ENCODE assay signal across 28 cellular contexts in the genomic region with DNA sequence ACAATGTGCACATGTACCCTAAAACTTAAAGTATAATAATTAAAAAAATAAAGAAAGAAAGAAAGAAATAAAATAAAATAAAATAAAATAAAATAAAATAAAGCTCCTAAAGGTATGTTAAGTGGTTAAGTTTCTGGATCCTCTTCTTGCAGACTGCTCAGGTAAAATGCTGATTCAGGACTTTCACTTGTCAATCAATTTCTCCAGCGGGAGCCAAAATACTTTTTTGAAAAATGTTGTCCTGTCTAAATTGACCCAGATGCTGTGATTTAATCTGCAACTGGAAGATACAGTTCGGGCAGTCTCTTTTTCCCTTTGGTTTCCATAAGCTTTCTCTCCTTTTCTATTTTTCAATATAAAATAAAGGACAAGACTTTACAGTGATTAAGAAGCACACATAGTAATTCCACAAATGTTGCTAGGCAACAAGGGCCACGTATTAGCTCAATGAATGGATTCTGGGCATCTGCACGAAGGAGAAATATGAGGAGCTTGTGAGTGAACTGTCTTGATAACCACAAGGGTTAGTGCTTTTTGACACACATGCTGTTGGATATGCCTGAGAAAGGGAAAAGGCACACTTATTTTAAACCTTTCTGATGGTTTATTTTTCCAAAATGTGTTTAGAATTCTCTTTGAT. TPM values are rescaled to one million over a fixed set of nuclear protein-coding genes. Genes with fewer than 3 reads are reported as not detected.
DNase-seq lines count a peak whose midpoint lies in the region; ATAC-seq and TF ChIP-seq lines count a peak whose summit lies in the region.
"Had no signal": no experiment of that assay in that cellular context is flagged by ENCODE, and none has a peak within 500 bp of the region (broad histone marks: within the 10 kb centered on the region; RNA-seq: fewer than 3 reads in every experiment).

No MANE protein-coding gene starts in this region.

- H3K9ac ChIP-seq in adipocyte (ENCODE audit: low read length) = no peak overlapping the region
- H3K9ac ChIP-seq in MM.1S (ENCODE audit: low read length) = no peak overlapping the region

- H3K9me3 ChIP-seq in adipocyte (ENCODE audit: control insufficient read depth, low read length) (no peaks in the 10 kb centered on the region), MM.1S (replicated peaks; ENCODE audit: insufficient read depth, low read length) (no peaks in the 10 kb centered on the region)
- H3K9me3 ChIP-seq: vagina had no signal

- TF ChIP-seq CTCF in fibroblast of mammary gland (conservative IDR thresholded peaks at IDR 0.05; ENCODE audit: control insufficient read depth, insufficient read depth, low read depth, low read length) = no peak
- no peak for TF ChIP-seq CTCF in MM.1S (IDR thresholded peaks at IDR 0.05; ENCODE audit: low read length)

- H3K4me3 ChIP-seq in adipocyte (ENCODE audit: low read length) (no peak overlapping the region), fibroblast of mammary gland (ENCODE audit: control insufficient read depth, low read depth, low read length) (no peak overlapping the region), MM.1S (ENCODE audit: low read length) (no peak overlapping the region)
- H3K4me3 ChIP-seq: GM12878, PC-9, vagina had no signal

- no peaks in the 10 kb centered on the region for H3K9me2 ChIP-seq in MM.1S (replicated peaks; ENCODE audit: insufficient read depth, low read length)

- no peaks in the 10 kb centered on the region for H3K79me2 ChIP-seq in MM.1S (ENCODE audit: low read length)

- no peak overlapping the region for H3K4me2 ChIP-seq in MM.1S (ENCODE audit: low read depth, low read length)
- H3K4me2 ChIP-seq: PC-9 had no signal

- no peak for ATAC-seq in HG02852 (IDR thresholded peaks at IDR 0.05; ENCODE audit: unreplicated experiment)
- ATAC-seq: GM12878, natural killer cell had no signal

- H3K27me3 ChIP-seq in adipocyte (replicated peaks; ENCODE audit: control insufficient read depth, insufficient read depth, low read length) (no peaks in the 10 kb centered on the region), MM.1S (replicated peaks; ENCODE audit: insufficient read depth, low read length) (no peaks in the 10 kb centered on the region)
- H3K27me3 ChIP-seq: vagina had no signal

- peak; percentile 22 for DNase-seq in EH (ENCODE audit: low read depth)
- peak; percentile 78 for DNase-seq in M059J (ENCODE audit: low read depth)
- peak; percentile 12 for DNase-seq in adipocyte (ENCODE audit: low read depth)
- DNase-seq in fibroblast of mammary gland (ENCODE audit: low read depth) = peak; percentile 16
- DNase-seq in MM.1S = no peak
- no peak for DNase-seq in OCI-M1 (lab: John Stamatoyannopoulos, UW)
- DNase-seq in RKO (ENCODE audit: low spot score) = no peak
- DNase-seq: activated naive CD8-positive, alpha-beta T cell treated with anti-CD3 and anti-CD28 coated beads for 36 hours; effector memory CD4-positive, alpha-beta T cell; GDM1; kidney glomerular epithelial cell; mesendoderm; natural killer cell; NCI-H1930; NCI-H526; PC-9; posterior cingulate gyrus; stimulated activated CD8-positive, alpha-beta memory T cell treated with anti-CD3 and anti-CD28 coated beads, Interleukin-4, amount 100 ng/mL, for 48 hours; substantia nigra had no signal

- no peaks in the 10 kb centered on the region for H3K36me3 ChIP-seq in adipocyte (ENCODE audit: control insufficient read depth, insufficient read depth, low read length, severe bottlenecking)
- no peaks in the 10 kb centered on the region for H3K36me3 ChIP-seq in MM.1S (replicated peaks; ENCODE audit: insufficient read depth, low read length)
- H3K36me3 ChIP-seq: vagina had no signal

- H3K27ac ChIP-seq in MM.1S (ENCODE audit: low read length) = no peak overlapping the region
- H3K27ac ChIP-seq: PC-9, vagina had no signal

- no peaks in the 10 kb centered on the region for H3F3A ChIP-seq in MM.1S (ENCODE audit: insufficient read depth, low read length)

- H3K4me1 ChIP-seq in adipocyte (ENCODE audit: control insufficient read depth, insufficient read depth, low read length) (no peaks in the 10 kb centered on the region), MM.1S (ENCODE audit: low read length) (peaks cover 6% of the 10 kb centered on the region)
- H3K4me1 ChIP-seq: vagina had no signal

- no peak overlapping the region for H2AFZ ChIP-seq in MM.1S (ENCODE audit: low read length)
- H2AFZ ChIP-seq: PC-9 had no signal

- H4K20me1 ChIP-seq in MM.1S (ENCODE audit: insufficient read depth, low read length) = no peaks in the 10 kb centered on the region

RNA-seq across cellular contexts. Expression of gene HTR4, which starts 38.6 kb away (rescaled TPM):
- not detected in 2 replicates for total RNA-seq in M059J (2014; rRNA removed; shearing (Covaris generic))
- total RNA-seq: activated CD8-positive, alpha-beta memory T cell treated with anti-CD3 and anti-CD28 coated beads for 36 hours; activated naive CD8-positive, alpha-beta T cell treated with anti-CD3 and anti-CD28 coated beads for 36 hours; activated T-helper 1 cell treated with anti-CD3 and anti-CD28 coated beads, Interleukin-12 subunit alpha, Interleukin-12 subunit beta, Interleukin-2, Interleukin-4 antibody, amounts not matched to agents 30 ng/mL and 10 ng/mL and 1 ng/mL, durations not matched to agents 14 hours and 24 hours and 36 hours; fibroblast of villous mesenchyme; GM12878; natural killer cell; PC-9; SK-MEL-5; skeletal muscle tissue; T-helper 2 cell treated with Interferon-gamma antibody and Interleukin-4, amounts not matched to agents 100 ng/mL and 5 ng/mL, for 36 hours had no signal

Comparison
In these comparisons a context has a peak if more than half of its experiments do, and no peak if none do; other contexts are left out.
1. DNase-seq: peak in EH (single experiment), M059J (single experiment), adipocyte (single experiment) and fibroblast of mammary gland (single experiment); none in MM.1S (single experiment), OCI-M1 (single experiment) and RKO (single experiment).